8 cellular contexts compared by ENCODE assay signal in the genomic region with DNA sequence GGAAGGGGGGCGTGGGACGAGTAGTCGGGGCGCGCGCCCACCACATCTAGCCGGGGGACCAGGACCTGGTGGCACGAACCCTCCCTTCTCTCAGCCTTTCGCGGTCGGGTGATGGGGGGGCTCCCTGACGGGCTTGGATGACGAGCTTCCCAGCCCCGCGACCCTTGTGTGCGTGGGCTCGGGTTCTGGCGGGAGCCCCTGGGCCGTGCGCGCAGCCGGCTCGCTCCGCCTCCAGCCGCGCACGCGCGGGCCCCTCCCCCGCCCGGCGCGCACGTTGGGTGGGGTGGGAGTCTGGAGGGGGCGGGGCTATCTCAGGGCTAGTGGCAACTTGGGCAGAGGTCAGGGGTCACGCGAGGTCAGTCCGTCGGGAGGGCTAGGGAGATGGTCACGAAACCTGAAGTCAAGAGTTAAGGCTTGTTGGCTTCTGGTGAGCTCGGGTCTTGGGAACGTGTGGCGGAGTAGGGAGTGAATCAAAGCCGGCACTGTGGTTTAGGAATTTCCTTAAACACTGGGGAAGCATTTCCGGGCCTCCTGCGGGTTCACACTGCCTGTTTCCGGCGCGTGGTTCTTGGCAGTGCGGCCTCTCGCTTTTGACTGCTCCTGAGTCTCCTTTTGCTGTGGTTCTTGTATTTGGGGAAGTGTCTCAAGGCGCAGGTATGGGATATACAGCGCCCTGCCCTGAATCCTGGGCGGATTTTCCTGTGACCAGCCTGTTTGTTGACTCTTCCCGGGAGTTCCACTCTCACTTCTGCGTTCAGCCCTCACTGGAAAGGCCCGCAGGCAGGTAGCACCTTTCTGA. TPM values are rescaled to one million over a fixed set of nuclear protein-coding genes. Genes with fewer than 3 reads are reported as not detected.
DNase-seq lines count a peak whose midpoint lies in the region; ATAC-seq, FAIRE-seq and TF ChIP-seq lines count a peak whose summit lies in the region.

Gene SRCAP, plus strand, starts transcription at position 356 of the 799 bp plus-strand sequence. CDS start 1,654 bp downstream, outside the sequence.

- H3K79me2 ChIP-seq in OCI-LY1 (ENCODE audit: insufficient read depth, low read length) = peaks cover 23% of the 10 kb centered on the region
- H3K79me2 ChIP-seq in endothelial cell of umbilical vein (ENCODE audit: control insufficient read depth, insufficient read depth, low read length) = peaks cover 28% of the 10 kb centered on the region

- FAIRE-seq in HTR-8/SVneo (lab: Jason Lieb, UNC) = peak; percentile 26
- FAIRE-seq in endothelial cell of umbilical vein (lab: Jason Lieb, UNC) = peak; percentile 91

- DNase-seq in COR-L47 (lab: John Stamatoyannopoulos, UW) = peak; percentile 82
- DNase-seq in HTR-8/SVneo (ENCODE audit: insufficient read length, low spot score) = peak; percentile 84
- DNase-seq in activated T-cell treated with anti-CD3 and anti-CD28 coated beads for 1 hour (ENCODE audit: low read depth) = peak; percentile 72
- DNase-seq in endothelial cell of umbilical vein (ENCODE audit: low read depth, low spot score) = peak; percentile 88
- DNase-seq in midbrain (lab: John Stamatoyannopoulos, UW) = peak; percentile 78
- DNase-seq in stimulated activated CD8-positive, alpha-beta memory T cell treated with anti-CD3 and anti-CD28 coated beads, Interleukin-15, amount 100 ng/mL, for 4 hours (ENCODE audit: low read depth in 2 of 2) = peak; percentile 60 to 75

- dilution Hi-C loops in endothelial cell of umbilical vein (cut with MboI; ENCODE audit: extremely low pct_ligation_motif_present, low sequenced_read_pairs) = no loop called here

- peaks cover 19% of the 10 kb centered on the region for H3K4me1 ChIP-seq in OCI-LY1 (ENCODE audit: insufficient read depth, low read length, severe bottlenecking)
- peaks cover 26% of the 10 kb centered on the region for H3K4me1 ChIP-seq in endothelial cell of umbilical vein (ENCODE audit: control insufficient read depth, extremely low read depth, insufficient read depth, low read length)

- no TSS peak for BruUV-seq in endothelial cell of umbilical vein (replicated peaks; lab: Mats Ljungman, UMichigan)

- peak within 1 kb of the TSS; percentile 90 for H3K9ac ChIP-seq in OCI-LY1 (ENCODE audit: low read length)
- peak within 1 kb of the TSS; percentile 99 for H3K9ac ChIP-seq in endothelial cell of umbilical vein (replicated peaks; ENCODE audit: extremely low read depth, insufficient read depth, low read length)

- H3K27me3 ChIP-seq in OCI-LY1 (ENCODE audit: insufficient read depth, low read length) (no peaks in the 10 kb centered on the region), endothelial cell of umbilical vein (ENCODE audit: control insufficient read depth in 2 of 2, insufficient read depth in 2 of 2, low read length in 2 of 2) (no peaks in the 10 kb centered on the region)

- H3K4me2 ChIP-seq in OCI-LY1 (ENCODE audit: low read length) = peak within 1 kb of the TSS; percentile 88
- H3K4me2 ChIP-seq in endothelial cell of umbilical vein (ENCODE audit: insufficient read depth, low read length) = peak within 1 kb of the TSS; percentile 87

- no peaks in the 10 kb centered on the region for H3K9me2 ChIP-seq in OCI-LY1 (ENCODE audit: low read depth, low read length)

- no peaks in the 10 kb centered on the region for H4K20me1 ChIP-seq in OCI-LY1 (ENCODE audit: insufficient read depth, low read length)
- peaks cover 3% of the 10 kb centered on the region for H4K20me1 ChIP-seq in endothelial cell of umbilical vein (replicated peaks; ENCODE audit: control insufficient read depth, extremely low read depth, insufficient read depth, low read length)

- peak; percentile 54 for TF ChIP-seq POLR2A in endothelial cell of umbilical vein (IDR thresholded peaks at IDR 0.05; ENCODE audit: low read depth, low read length)

- H3K27ac ChIP-seq in OCI-LY1 (ENCODE audit: low read depth, low read length, poor library complexity, severe bottlenecking) = peak within 1 kb of the TSS; percentile 95
- peak within 1 kb of the TSS; percentile 94 for H3K27ac ChIP-seq in endothelial cell of umbilical vein (ENCODE audit: insufficient read depth, low read depth, low read length)

- intact Hi-C loops in endothelial cell of umbilical vein (cut with micrococcal nuclease) = loop anchor here (1.0 to 5.0 kb wide), 7 partner anchors 14 to 224 kb away; partner anchors contain the start of genes FBRS, FBXL19, PHKG2 and PRR14

- H3K4me3 ChIP-seq in OCI-LY1 (ENCODE audit: low read depth, low read length, poor library complexity, severe bottlenecking) (peak within 1 kb of the TSS; percentile 74), endothelial cell of umbilical vein (replicated peaks in 1 of 3; ENCODE audit: insufficient read depth in 1 of 3, low read depth in 1 of 3, low read length in 3 of 3) (peak within 1 kb of the TSS; percentile 49 to 99 (median 77))

- no peaks in the 10 kb centered on the region for H3K9me1 ChIP-seq in endothelial cell of umbilical vein (replicated peaks; ENCODE audit: control insufficient read depth, extremely low read depth, insufficient read depth, low read length)

- H3K9me3 ChIP-seq in OCI-LY1 (ENCODE audit: low read length) (no peaks in the 10 kb centered on the region), endothelial cell of umbilical vein (replicated peaks; ENCODE audit: control insufficient read depth, insufficient read depth, low read length) (no peaks in the 10 kb centered on the region)

- CTCF ChIA-PET in endothelial cell of umbilical vein (lab: Charles Lee) = no interaction called here

- POLR2A ChIA-PET in endothelial cell of umbilical vein (lab: Charles Lee) = interaction anchor here (1.0 kb wide), 1 partner anchor 41 kb away, joined by 3 read pairs; the partner anchor contains the start of gene FBRS

- H3K36me3 ChIP-seq in OCI-LY1 (ENCODE audit: insufficient read depth, low read length) = peaks cover 35% of the 10 kb centered on the region
- peaks cover 7 to 18% of the 10 kb centered on the region in 2 experiments for H3K36me3 ChIP-seq in endothelial cell of umbilical vein (ENCODE audit: control insufficient read depth in 2 of 2, extremely low read depth in 1 of 2, insufficient read depth in 2 of 2, low read length in 2 of 2)

- no peaks in the 10 kb centered on the region for H3F3A ChIP-seq in OCI-LY1 (ENCODE audit: insufficient read depth, low read length)

- peak; percentile 31 for ATAC-seq in GM21367 (IDR thresholded peaks at IDR 0.05; ENCODE audit: unreplicated experiment)

- TF ChIP-seq CTCF in OCI-LY1 (IDR thresholded peaks at IDR 0.05; ENCODE audit: low read length) (no peak), endothelial cell of umbilical vein (IDR thresholded peaks at IDR 0.05; ENCODE audit: extremely low read depth in 1 of 2, insufficient read depth in 1 of 2, low read depth in 1 of 2, low read length in 2 of 2) (no peak)

- H2AFZ ChIP-seq in OCI-LY1 (ENCODE audit: low read length) (no peak within 1 kb of the TSS), endothelial cell of umbilical vein (ENCODE audit: low read depth, low read length) (peak within 1 kb of the TSS; percentile 40)

TF ChIP-seq in endothelial cell of umbilical vein, 7 proteins besides CTCF, POLR2A, EP300 and RAD21:
- TF ChIP-seq, protein P1, sequence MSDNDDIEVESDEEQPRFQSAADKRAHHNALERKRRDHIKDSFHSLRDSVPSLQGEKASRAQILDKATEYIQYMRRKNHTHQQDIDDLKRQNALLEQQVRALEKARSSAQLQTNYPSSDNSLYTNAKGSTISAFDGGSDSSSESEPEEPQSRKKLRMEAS (IDR thresholded peaks at IDR 0.05; ENCODE audit: insufficient read depth, insufficient read length) = no peak
- no peak for TF ChIP-seq EZH2 (IDR thresholded peaks at IDR 0.05; ENCODE audit: borderline replicate concordance, low read depth, low read length, severe bottlenecking)
- TF ChIP-seq POLR2AphosphoS5 (IDR thresholded peaks at IDR 0.05; ENCODE audit: insufficient read depth, low read depth, low read length) = peak; percentile 67
- no peak for TF ChIP-seq JUN (IDR thresholded peaks at IDR 0.05; ENCODE audit: borderline replicate concordance, insufficient read depth, insufficient read length, low read depth)

RNA-seq across cellular contexts. Expression of gene SRCAP, which starts in this region (rescaled TPM):
- total RNA-seq in endothelial cell of umbilical vein = 67.6 and 77.7 TPM in 2 replicates
- polyA plus RNA-seq in endothelial cell of umbilical vein = 9.7 and 11.0 TPM in 2 replicates
- 7.7 and 9.5 TPM in 2 replicates for polyA plus RNA-seq in endothelial cell of umbilical vein (2011; cell fraction: cytosol; rRNA removed)
- 34.9 and 36.1 TPM in 2 replicates for polyA plus RNA-seq in endothelial cell of umbilical vein (2011; cell fraction: nucleus; rRNA removed)
- 29.3 and 29.7 TPM in 2 replicates for polyA plus RNA-seq in endothelial cell of umbilical vein (2012)
- 29.7 and 34.1 TPM in 2 replicates for polyA minus RNA-seq in endothelial cell of umbilical vein
- polyA minus RNA-seq in endothelial cell of umbilical vein (2011; cell fraction: cytosol; rRNA and poly(A)+ RNA removed) = 25.6 TPM
- polyA minus RNA-seq in endothelial cell of umbilical vein (2011; cell fraction: nucleus; rRNA and poly(A)+ RNA removed) = 29.2 and 36.0 TPM in 2 replicates

Comparison
In these comparisons a context has a peak if more than half of its experiments do, and no peak if none do; other contexts are left out.
1. Peak in every context shown above with its lines: DNase-seq, ATAC-seq, H3K4me3 ChIP-seq and H3K27ac ChIP-seq.